In the genomic region with DNA sequence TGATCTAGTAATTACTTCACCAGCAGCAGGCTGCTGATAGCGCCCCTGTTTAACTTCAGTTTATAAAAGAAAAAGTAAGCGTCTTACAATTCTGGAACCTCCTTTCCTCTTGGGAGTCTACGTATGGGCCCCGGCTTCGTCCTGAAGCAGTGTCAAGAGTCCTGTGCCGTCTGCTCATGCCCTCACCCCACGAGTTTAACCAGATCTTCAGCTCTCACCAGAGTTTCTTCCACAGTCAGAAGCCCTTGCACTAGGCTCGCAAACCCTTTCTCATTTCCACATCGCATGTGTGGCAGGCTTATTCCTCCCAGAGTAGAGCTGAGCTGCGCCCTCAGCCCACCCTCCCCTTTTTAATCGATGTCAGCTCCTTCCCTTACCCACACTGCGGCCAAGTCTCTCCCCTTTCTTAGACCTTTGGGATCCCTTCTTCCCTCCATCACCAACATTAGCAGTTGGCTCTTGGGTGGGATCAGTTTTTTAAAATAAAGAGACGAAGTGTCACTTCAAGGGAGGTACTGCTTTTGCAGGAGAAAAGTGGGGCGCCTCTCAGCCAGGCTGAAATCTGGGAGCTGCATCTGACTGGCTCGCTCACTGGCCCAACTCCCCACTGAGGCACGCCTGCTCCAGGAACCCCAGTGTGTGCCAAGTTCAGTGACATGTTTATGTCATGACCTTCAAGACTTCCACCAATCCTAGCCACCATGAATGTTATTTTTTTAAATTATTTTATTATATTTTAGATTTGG, we compare ENCODE assay signal across 20 cellular contexts.
"Had no signal": no experiment of that assay in that cellular context is flagged by ENCODE, and none has a peak within 500 bp of the region (broad histone marks: within the 10 kb centered on the region; RNA-seq: fewer than 3 reads in every experiment).

No MANE protein-coding gene starts in this region.

- H3K27ac ChIP-seq: adrenal gland, breast epithelium, esophagus squamous epithelium, SJSA1, thyroid gland, VCaP had no signal

- H3K4me1 Mint-ChIP-seq: activated naive CD4-positive, alpha-beta T cell treated with anti-CD3 and anti-CD28 coated beads, Interleukin-2, amount 10 ng/mL, durations not matched to agents 7 days and 5 days; stimulated activated naive B cell treated with anti-CD40 and anti-IgM and Interleukin-4, amounts not matched to agents 10 μg/mL and 1 μg/mL and 100 μg/mL, for 72 hours had no signal

- DNase-seq: activated CD4-positive, alpha-beta T cell treated with anti-CD3 and anti-CD28 coated beads for 1 hour; activated effector memory CD4-positive, alpha-beta T cell treated with Interleukin-2 at 50 U/mL for 16 hours; activated naive CD4-positive, alpha-beta T cell treated with anti-CD3 and anti-CD28 coated beads, Interleukin-2, amount 10 ng/mL, durations not matched to agents 7 days and 5 days; activated T-cell treated with anti-CD3 and anti-CD28 coated beads, Interleukin-2, amount 50 U/mL, for 48 hours; cortex of kidney; effector CD4-positive, alpha-beta T cell; esophagus squamous epithelium; left cardiac atrium; occipital lobe; stimulated activated CD4-positive, alpha-beta T cell treated with anti-CD3 and anti-CD28 coated beads, Interleukin-15, amount 100 ng/mL, for 24 hours; stimulated activated CD4-positive, alpha-beta T cell treated with anti-CD3 and anti-CD28 coated beads, Interleukin-4, amount 100 ng/mL, for 24 hours; stimulated activated naive B cell treated with anti-CD40 and anti-IgM and Interleukin-4, amounts not matched to agents 10 μg/mL and 1 μg/mL and 100 μg/mL, for 72 hours; thyroid gland had no signal

- H3K36me3 ChIP-seq: adrenal gland, breast epithelium, SJSA1, thyroid gland had no signal

- H3K27me3 ChIP-seq: adrenal gland, breast epithelium, esophagus squamous epithelium, SJSA1, thyroid gland had no signal

- H3K9me3 ChIP-seq: adrenal gland, breast epithelium, esophagus squamous epithelium, SJSA1, thyroid gland had no signal

- H3K4me1 ChIP-seq: adrenal gland, breast epithelium, SJSA1, thyroid gland had no signal

- H3K4me3 Mint-ChIP-seq: activated naive CD4-positive, alpha-beta T cell treated with anti-CD3 and anti-CD28 coated beads, Interleukin-2, amount 10 ng/mL, durations not matched to agents 7 days and 5 days; natural killer cell treated with Interleukin-12 subunit alpha and Interleukin-12 subunit beta and Interleukin-15 and Interleukin-18, amount 100 ng/mL, for 72 hours; stimulated activated naive B cell treated with anti-CD40 and anti-IgM and Interleukin-4, amounts not matched to agents 10 μg/mL and 1 μg/mL and 100 μg/mL, for 72 hours; T-helper 1 cell treated with Interleukin-12 subunit alpha and Interleukin-12 subunit beta and Interleukin-4 antibody, amounts not matched to agents 30 μg/mL and 1 μg/mL, for 36 hours had no signal

- H3K27ac Mint-ChIP-seq: activated naive CD4-positive, alpha-beta T cell treated with anti-CD3 and anti-CD28 coated beads, Interleukin-2, amount 10 ng/mL, durations not matched to agents 7 days and 5 days; natural killer cell treated with Interleukin-12 subunit alpha and Interleukin-12 subunit beta and Interleukin-15 and Interleukin-18, amount 100 ng/mL, for 72 hours; progenitor cell of endocrine pancreas; stimulated activated naive B cell treated with anti-CD40 and anti-IgM and Interleukin-4, amounts not matched to agents 10 μg/mL and 1 μg/mL and 100 μg/mL, for 72 hours; T-helper 1 cell treated with Interleukin-12 subunit alpha and Interleukin-12 subunit beta and Interleukin-4 antibody, amounts not matched to agents 30 μg/mL and 1 μg/mL, for 36 hours had no signal

- H3K9me3 Mint-ChIP-seq: activated naive CD4-positive, alpha-beta T cell treated with anti-CD3 and anti-CD28 coated beads, Interleukin-2, amount 10 ng/mL, durations not matched to agents 7 days and 5 days; natural killer cell treated with Interleukin-12 subunit alpha and Interleukin-12 subunit beta and Interleukin-15 and Interleukin-18, amount 100 ng/mL, for 72 hours; stimulated activated naive B cell treated with anti-CD40 and anti-IgM and Interleukin-4, amounts not matched to agents 10 μg/mL and 1 μg/mL and 100 μg/mL, for 72 hours; T-helper 1 cell treated with Interleukin-12 subunit alpha and Interleukin-12 subunit beta and Interleukin-4 antibody, amounts not matched to agents 30 μg/mL and 1 μg/mL, for 36 hours had no signal

- H3K4me3 ChIP-seq: adrenal gland, breast epithelium, esophagus squamous epithelium, SJSA1, thyroid gland had no signal

- H3K27me3 Mint-ChIP-seq: natural killer cell treated with Interleukin-12 subunit alpha and Interleukin-12 subunit beta and Interleukin-15 and Interleukin-18, amount 100 ng/mL, for 72 hours; progenitor cell of endocrine pancreas; stimulated activated naive B cell treated with anti-CD40 and anti-IgM and Interleukin-4, amounts not matched to agents 10 μg/mL and 1 μg/mL and 100 μg/mL, for 72 hours had no signal

- H3K36me3 Mint-ChIP-seq: activated naive CD4-positive, alpha-beta T cell treated with anti-CD3 and anti-CD28 coated beads, Interleukin-2, amount 10 ng/mL, durations not matched to agents 7 days and 5 days; natural killer cell treated with Interleukin-12 subunit alpha and Interleukin-12 subunit beta and Interleukin-15 and Interleukin-18, amount 100 ng/mL, for 72 hours; stimulated activated naive B cell treated with anti-CD40 and anti-IgM and Interleukin-4, amounts not matched to agents 10 μg/mL and 1 μg/mL and 100 μg/mL, for 72 hours had no signal

- ATAC-seq: natural killer cell treated with Interleukin-12 subunit alpha and Interleukin-12 subunit beta and Interleukin-15 and Interleukin-18, amount 100 ng/mL, for 72 hours; stimulated activated naive B cell treated with anti-CD40 and anti-IgM and Interleukin-4, amounts not matched to agents 10 μg/mL and 1 μg/mL and 100 μg/mL, for 72 hours had no signal
